In the genomic region with DNA sequence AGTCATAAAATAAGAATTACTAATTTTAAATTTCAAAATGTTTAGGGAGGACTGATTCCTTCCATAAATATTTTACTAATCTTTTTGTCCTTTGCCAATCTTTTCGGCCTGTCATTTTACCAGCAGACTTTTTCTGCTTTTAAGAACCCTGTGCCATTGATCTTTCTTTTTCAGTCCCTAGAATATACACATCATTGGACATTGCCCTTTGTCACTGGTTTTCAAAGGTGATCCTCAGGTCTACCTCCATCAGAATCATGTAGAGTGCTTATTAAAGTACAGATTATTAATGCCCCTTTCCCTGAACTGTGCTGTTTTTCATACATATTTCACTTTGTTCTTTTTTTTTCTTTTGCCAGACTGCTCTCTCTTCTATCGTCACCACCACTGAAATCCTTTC, we compare ENCODE assay signal across 31 cellular contexts.
"Had no signal": no experiment of that assay in that cellular context is flagged by ENCODE, and none has a peak within 500 bp of the region (broad histone marks: within the 10 kb centered on the region; RNA-seq: fewer than 3 reads in every experiment).

No MANE protein-coding gene starts in this region.

- H3K4me3 ChIP-seq: coronary artery, esophagus squamous epithelium, heart right ventricle, lung, ovary, psoas muscle, skin epidermis, stomach, thyroid gland, vagina had no signal

- H3K27me3 ChIP-seq: esophagus squamous epithelium, heart right ventricle, ovary, stomach, thyroid gland, vagina had no signal

- H3K9me3 ChIP-seq: esophagus squamous epithelium, heart right ventricle, ovary, psoas muscle, stomach, thyroid gland, vagina had no signal

- H3K36me3 ChIP-seq: ovary, thyroid gland, vagina had no signal

- DNase-seq: dermis blood vessel endothelial cell; effector memory CD4-positive, alpha-beta T cell; erythroblast; esophagus squamous epithelium; foreskin melanocyte; glutamatergic neuron; heart right ventricle; hippocampal formation; islet precursor cell; kidney glomerular epithelial cell; left colon; left ventricle myocardium superior; mesendoderm; midbrain; natural killer cell; occipital lobe; ovary; posterior cingulate gyrus; psoas muscle; right cardiac atrium; stimulated activated CD4-positive, alpha-beta T cell treated with anti-CD3 and anti-CD28 coated beads, Interleukin-15, amount 100 ng/mL, for 24 hours; stimulated activated CD4-positive, alpha-beta T cell treated with anti-CD3 and anti-CD28 coated beads, Interleukin-2, amount 100 ng/mL, for 48 hours; stimulated activated naive CD4-positive, alpha-beta T cell treated with Interleukin-2 at 50 U/mL for 16 hours; stomach; thyroid gland; trophoblast cell had no signal

- H3K27ac ChIP-seq: coronary artery, esophagus squamous epithelium, heart right ventricle, ovary, psoas muscle, skin epidermis, stomach, thyroid gland, vagina had no signal

- H3K4me3 Mint-ChIP-seq: natural killer cell had no signal

- ATAC-seq: heart right ventricle, left colon, left ventricle myocardium superior, psoas muscle, right cardiac atrium had no signal

- FAIRE-seq: endometrium had no signal

- H3K9me3 Mint-ChIP-seq: natural killer cell had no signal
